ENCODE assay signal across 8 cellular contexts in genomic region chr1:97918961-97919360, GRCh38. TPM values are rescaled to one million over a fixed set of nuclear protein-coding genes. Genes with fewer than 3 reads are reported as not detected.
DNase-seq lines count a peak whose midpoint lies in the region; TF ChIP-seq lines count a peak whose summit lies in the region.
"Had no signal": no experiment of that assay in that cellular context is flagged by ENCODE, and none has a peak within 500 bp of the region (broad histone marks: within the 10 kb centered on the region; RNA-seq: fewer than 3 reads in every experiment).

No MANE protein-coding gene starts in this region.

- intact Hi-C loops in esophagus squamous epithelium (cut with DNase I): no loop called here

- no peak overlapping the region for H3K27ac ChIP-seq in SJCRH30
- H3K27ac ChIP-seq in esophagus squamous epithelium: peak overlapping the region in 2 of 4 donors; percentile 92 to 93
- no peak overlapping the region for H3K27ac ChIP-seq in skeletal muscle tissue (ENCODE audit: low read depth, low read length)

- no peak for TF ChIP-seq POLR2A in esophagus squamous epithelium (IDR thresholded peaks at IDR 0.05)

- H3K27me3 ChIP-seq in SJCRH30 (no peaks in the 10 kb centered on the region), esophagus squamous epithelium (no peaks in the 10 kb centered on the region), skeletal muscle tissue (ENCODE audit: control insufficient read depth in 3 of 3, insufficient read depth in 3 of 3, low read length in 3 of 3) (no peaks in the 10 kb centered on the region)

- TF ChIP-seq CTCF in esophagus squamous epithelium (IDR thresholded peaks at IDR 0.05): no peak

- H3K9ac ChIP-seq in skeletal muscle tissue (ENCODE audit: low read depth in 1 of 3, low read length in 3 of 3): peak overlapping the region in 1 of 3 donors; percentile 93

- WGBS in esophagus squamous epithelium, 2 donors: 22 to 26% methylated on average over 1 of the region's 1 CpG

- H3K4me1 ChIP-seq in SJCRH30 (0 out of 2 replicates have a peak, but pooled peaks cover 2% of the 10 kb centered on the region), esophagus squamous epithelium (peaks cover 5 to 41% (median 15%) of the 10 kb centered on the region in 3 donors), skeletal muscle tissue (ENCODE audit: control insufficient read depth in 3 of 3, insufficient read depth in 3 of 3, low read length in 3 of 3) (peaks cover 6 to 7% (median 6%) of the 10 kb centered on the region in 3 donors)

- H3K4me3 ChIP-seq in GM08714 (ENCODE audit: low read length) (peak overlapping the region; percentile 71; the same call in 1 of the 2 replicates), SJCRH30 (peak overlapping the region; percentile 90; the same call in 1 of the 2 replicates), esophagus squamous epithelium (peak overlapping the region; percentile 64 to 93 (median 86)), skeletal muscle tissue (ENCODE audit: low read length in 3 of 3) (peak overlapping the region; percentile 90 to 93 (median 92))

- DNase-seq in SJCRH30: no peak
- DNase-seq in esophagus squamous epithelium (lab: John Stamatoyannopoulos, UW): no peak
- DNase-seq in SKM-1 (lab: John Stamatoyannopoulos, UW; ENCODE audit: unreplicated experiment): no peak
- DNase-seq in A172 (ENCODE audit: low spot score): no peak
- no peak for DNase-seq in retina
- DNase-seq: NCI-H1930 had no signal

- H3K9me3 ChIP-seq in SJCRH30 (replicated peaks): no peaks in the 10 kb centered on the region
- no peaks in the 10 kb centered on the region for H3K9me3 ChIP-seq in esophagus squamous epithelium
- H3K9me3 ChIP-seq in skeletal muscle tissue (ENCODE audit: control insufficient read depth in 3 of 3, low read length in 3 of 3): no peaks in the 10 kb centered on the region

- H3K36me3 ChIP-seq in SJCRH30 (no peaks in the 10 kb centered on the region), esophagus squamous epithelium (no peaks in the 10 kb centered on the region), skeletal muscle tissue (ENCODE audit: control insufficient read depth in 3 of 3, insufficient read depth in 3 of 3, low read length in 3 of 3) (no peaks in the 10 kb centered on the region)

RNA-seq across cellular contexts. Expression of gene DPYD, which starts 1.9 kb away (rescaled TPM):
- total RNA-seq in SJCRH30 (2014; rRNA removed; shearing (Covaris generic)): 8.1 and 9.7 TPM in 2 replicates
- total RNA-seq in esophagus squamous epithelium (10 to 100 TPM; 30.6 to 58.4 (median 35.4) TPM), skeletal muscle tissue (18.8 TPM)
- total RNA-seq in A172 (2014; rRNA removed; shearing (Covaris generic)): 25.0 and 30.7 TPM in 2 replicates
